ENCODE assay signal across 23 cellular contexts in the genomic region with DNA sequence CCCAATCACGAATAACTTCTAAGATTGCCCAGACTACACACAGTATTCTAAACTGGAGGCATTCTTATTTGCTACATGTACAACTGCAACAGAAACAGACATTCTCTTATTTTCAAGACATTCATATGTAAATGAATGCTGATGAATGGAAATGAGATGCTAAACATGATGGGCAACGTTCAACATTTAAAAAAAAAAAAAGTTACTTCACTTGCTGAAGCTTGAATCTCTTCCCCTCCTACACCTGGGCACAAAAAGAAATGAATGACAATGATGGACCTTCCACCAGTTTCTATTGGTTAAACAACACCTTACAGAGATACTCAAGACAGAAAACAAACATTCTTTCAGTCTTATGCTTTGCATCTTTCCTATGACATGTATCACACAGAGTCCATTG.
A peak's percentile ranks its signal among the peaks of the same experiment; 100 is the strongest.
DNase-seq lines count a peak whose midpoint lies in the region; ATAC-seq, FAIRE-seq and TF ChIP-seq lines count a peak whose summit lies in the region.
"Had no signal": no experiment of that assay in that cellular context is flagged by ENCODE, and none has a peak within 500 bp of the region (broad histone marks: within the 10 kb centered on the region; RNA-seq: fewer than 3 reads in every experiment).

No MANE protein-coding gene starts in this region.

- ATAC-seq in A549 (no peak), GM18517 (IDR thresholded peaks at IDR 0.05; ENCODE audit: unreplicated experiment) (no peak), GM19324 (IDR thresholded peaks at IDR 0.05; ENCODE audit: low FRiP score, unreplicated experiment) (no peak)
- ATAC-seq: CD8-positive, alpha-beta T cell; HCT116 had no signal

- peak overlapping the region; percentile 99 for H4K5ac ChIP-seq in H1 (ENCODE audit: insufficient read length, low read depth, low read length)

- H3K27me3 ChIP-seq in HUES64 (ENCODE audit: insufficient read depth, low read length) (no peaks in the 10 kb centered on the region), H1 (replicated peaks in 1 of 4; ENCODE audit: control insufficient read depth in 3 of 4, extremely low read depth in 1 of 4, insufficient read depth in 3 of 4, low read length in 3 of 4) (no peaks in the 10 kb centered on the region)
- H3K27me3 ChIP-seq: BLaER1 treated with 17β-estradiol and CSF1 and Interleukin-3, amounts not matched to agents 10 nM and 100 nM; SJCRH30 had no signal

- no peak overlapping the region for H2AFZ ChIP-seq in H1 (ENCODE audit: low read length)

- TF ChIP-seq RAD21 in A549 (conservative IDR thresholded peaks at IDR 0.05 in 1 of 2, IDR thresholded peaks at IDR 0.05 in 1 of 2): no peak
- no peak for TF ChIP-seq RAD21 in H1 (IDR thresholded peaks at IDR 0.05 in 1 of 2, conservative IDR thresholded peaks at IDR 0.05 in 1 of 2; ENCODE audit: low read depth in 2 of 2, low read length in 2 of 2)

- no peak overlapping the region for H2BK120ac ChIP-seq in H1 (replicated peaks; ENCODE audit: low read depth, low read length)

- peaks cover 56% of the 10 kb centered on the region for H3K4me1 Mint-ChIP-seq in nephron
- H3K4me1 Mint-ChIP-seq: IgD-negative memory B cell had no signal

- no peaks in the 10 kb centered on the region for H3K79me1 ChIP-seq in H1 (ENCODE audit: low read depth, low read length)

- H3K4me1 ChIP-seq in A549: peaks cover 31% of the 10 kb centered on the region
- H3K4me1 ChIP-seq in HUES64 (ENCODE audit: insufficient read depth, low read length): peaks cover 78% of the 10 kb centered on the region
- H3K4me1 ChIP-seq in H1 (replicated peaks in 1 of 4; ENCODE audit: control insufficient read depth in 3 of 4, insufficient read depth in 4 of 4, low read length in 3 of 4): peaks cover 7 to 48% (median 33%) of the 10 kb centered on the region in 4 experiments

- TF ChIP-seq CTCF in A549 (IDR thresholded peaks at IDR 0.05) (no peak), H1 (IDR thresholded peaks at IDR 0.05; ENCODE audit: control extremely low read depth in 1 of 3, insufficient read depth in 1 of 3, low read depth in 1 of 3, low read length in 3 of 3) (no peak), nephron (IDR thresholded peaks at IDR 0.05; ENCODE audit: unreplicated experiment in 3 of 3) (no peak)

- FAIRE-seq in A549 (lab: Jason Lieb, UNC) (peak; percentile 78), H1 (lab: Jason Lieb, UNC) (peak; percentile 78)
- FAIRE-seq: GM12892, GM19239, RCC 7860 had no signal

- POLR2A ChIA-PET in A549 (lab: Yijun Ruan, JAX): no interaction called here
- POLR2A ChIA-PET in H1 (lab: Charles Lee; ENCODE audit: partially characterized antibody): interaction anchor here (0.7 to 2.0 kb wide), 4 partner anchors 17 to 101 kb away, joined by 3 to 5 read pairs (median 4); no protein-coding TSS in a partner anchor

- H4K8ac ChIP-seq in H1 (ENCODE audit: extremely low read depth, insufficient read depth, low read length): no peak overlapping the region

- H3K27ac ChIP-seq in A549 (peak overlapping the region in 1 of 2 experiments; percentile 30; a peak in 1 of 6 replicates), HUES64 (ENCODE audit: low read depth, low read length) (peak overlapping the region; percentile 96), H1 (ENCODE audit: low read depth, low read length) (peak overlapping the region; percentile 90; the same call in 1 of the 2 replicates)
- H3K27ac ChIP-seq: 22Rv1; BLaER1 treated with 17β-estradiol and CSF1 and Interleukin-3, amounts not matched to agents 10 nM and 100 nM; SJCRH30 had no signal

- no peak for DNase-seq in A549 (ENCODE audit: low read depth in 1 of 2, low spot score in 1 of 2)
- no peak for DNase-seq in H1 (ENCODE audit: low read depth in 1 of 2, low spot score in 2 of 2)
- no peak for DNase-seq in H4 (ENCODE audit: low spot score)
- DNase-seq in posterior vena cava (ENCODE audit: low spot score): no peak
- DNase-seq: CD8-positive, alpha-beta T cell; NCI-H1105; NCI-H146; NCI-H2029 treated with DMSO at 0.1 percent for 48 hours; NCI-H2171; NCI-H345; NCI-H524; SJCRH30 had no signal

- H2BK15ac ChIP-seq in H1 (ENCODE audit: low read length): no peak overlapping the region

- intact Hi-C loops in posterior vena cava (cut with DNase I): loop anchor here in 1 of 2 donors (10.0 kb wide), 1 partner anchor 75 kb away; no protein-coding TSS in a partner anchor

- H3K79me2 ChIP-seq in H1 (ENCODE audit: control insufficient read depth in 1 of 2, insufficient read depth in 2 of 2, low read length in 2 of 2): peaks cover 0 to 10% of the 10 kb centered on the region in 2 experiments; a peak in 2 of 4 replicates

- no peaks in the 10 kb centered on the region for H4K20me1 ChIP-seq in H1 (replicated peaks in 1 of 2; ENCODE audit: control insufficient read depth in 1 of 2, insufficient read depth in 2 of 2, low read length in 2 of 2)
- H4K20me1 ChIP-seq: BLaER1 treated with 17β-estradiol and CSF1 and Interleukin-3, amounts not matched to agents 10 nM and 100 nM had no signal

- H3K4me3 ChIP-seq in A549 (no peak overlapping the region), HUES64 (ENCODE audit: low read length) (peak overlapping the region; percentile 38; the same call in 1 of the 2 replicates), H1 (ENCODE audit: extremely low read depth in 1 of 4, insufficient read depth in 2 of 4, low read depth in 3 of 4, low read length in 4 of 4) (peak overlapping the region in 1 of 4 experiments; percentile 49; a peak in 2 of 8 replicates)
- H3K4me3 ChIP-seq: BLaER1 treated with 17β-estradiol and CSF1 and Interleukin-3, amounts not matched to agents 10 nM and 100 nM; SJCRH30 had no signal

- peak overlapping the region; percentile 39 to 81 (median 54) for H3K27ac Mint-ChIP-seq in nephron
- H3K27ac Mint-ChIP-seq: CD8-positive, alpha-beta T cell; IgD-negative memory B cell had no signal

- peak overlapping the region; percentile 30 for H3K9ac ChIP-seq in HUES64 (ENCODE audit: low read depth, low read length)
- H3K9ac ChIP-seq in H1 (replicated peaks in 1 of 4; ENCODE audit: extremely low read depth in 1 of 4, low read depth in 3 of 4, low read length in 3 of 4): no peak overlapping the region
- H3K9ac ChIP-seq: BLaER1 treated with 17β-estradiol and CSF1 and Interleukin-3, amounts not matched to agents 10 nM and 100 nM had no signal

- no peak overlapping the region for H3K14ac ChIP-seq in H1 (ENCODE audit: insufficient read length)

- 86% methylated on average over 2 of the region's 2 CpGs for WGBS in A549 (ENCODE audit: missing lambda C conversion rate)
- WGBS in HUES64: 6% methylated on average over 2 of the region's 2 CpGs
- 0% methylated on average over 2 of the region's 2 CpGs; no CpG with 5 or more reads in 1 of the 2 experiments for WGBS in H1 (ENCODE audit: extremely low coverage in 1 of 2, insufficient coverage in 1 of 2, insufficient read length in 1 of 2, insufficient replicate concordance in 2 of 2, low coverage in 1 of 2, low lambda C conversion rate in 2 of 2, missing lambda C conversion rate in 1 of 2), 2 experiments

- H3K23me2 ChIP-seq in H1 (ENCODE audit: low read depth, low read length): peaks cover 5% of the 10 kb centered on the region

- H2AK5ac ChIP-seq in H1 (ENCODE audit: low read depth, low read length): no peak overlapping the region

- no peak overlapping the region for H3K4ac ChIP-seq in H1 (replicated peaks; ENCODE audit: insufficient read length, low read depth, low read length)

- no peak overlapping the region for H3K23ac ChIP-seq in H1 (ENCODE audit: insufficient read length)

- H3K9me3 Mint-ChIP-seq in nephron: no peaks in the 10 kb centered on the region

- no peak overlapping the region for H4K91ac ChIP-seq in H1 (replicated peaks; ENCODE audit: insufficient read length, low read length)

- H3K36me3 ChIP-seq in HUES64 (ENCODE audit: insufficient read depth, low read length): no peaks in the 10 kb centered on the region
- H3K36me3 ChIP-seq in H1 (ENCODE audit: control insufficient read depth in 2 of 4, insufficient read depth in 4 of 4, low read length in 3 of 4): 0 out of 8 replicates have a peak, but pooled peaks cover 0 to 2% (median 0%) of the 10 kb centered on the region in 4 experiments
- H3K36me3 ChIP-seq: BLaER1 treated with 17β-estradiol and CSF1 and Interleukin-3, amounts not matched to agents 10 nM and 100 nM; SJCRH30 had no signal

- H3K18ac ChIP-seq in H1 (ENCODE audit: extremely low read depth, low read length): no peak overlapping the region; the same call in 1 of the 2 replicates

- TF ChIP-seq EP300 in A549 (IDR thresholded peaks at IDR 0.05): no peak
- peak in 1 of 2 experiments; percentile 76; a peak in 1 of 3 replicates for TF ChIP-seq EP300 in H1 (IDR thresholded peaks at IDR 0.05; ENCODE audit: borderline replicate concordance in 1 of 2, low read depth in 2 of 2, low read length in 2 of 2)

- H3K27me3 Mint-ChIP-seq in nephron (ENCODE audit: low read depth): no peaks in the 10 kb centered on the region
- H3K27me3 Mint-ChIP-seq: IgD-negative memory B cell had no signal

- no peak overlapping the region for H2BK12ac ChIP-seq in H1 (ENCODE audit: low read depth, low read length)

- H3K36me3 Mint-ChIP-seq in nephron (ENCODE audit: low read depth): no peaks in the 10 kb centered on the region
- H3K36me3 Mint-ChIP-seq: CD8-positive, alpha-beta T cell; IgD-negative memory B cell had no signal

- no peak overlapping the region for H3K56ac ChIP-seq in H1 (replicated peaks; ENCODE audit: insufficient read length, low read depth, low read length)

- H3K9me3 ChIP-seq in A549 (no peaks in the 10 kb centered on the region), HUES64 (ENCODE audit: insufficient read depth, low read depth, low read length) (no peaks in the 10 kb centered on the region), H1 (ENCODE audit: insufficient read depth in 2 of 2, low read depth in 1 of 2, low read length in 1 of 2) (no peaks in the 10 kb centered on the region)
- H3K9me3 ChIP-seq: BLaER1 treated with 17β-estradiol and CSF1 and Interleukin-3, amounts not matched to agents 10 nM and 100 nM; SJCRH30 had no signal

- no peak overlapping the region for H2BK5ac ChIP-seq in H1 (ENCODE audit: low read depth, low read length)

- CTCF ChIA-PET in A549 (lab: Yijun Ruan, JAX) (no interaction called here), H1 (lab: Charles Lee; ENCODE audit: partially characterized antibody) (no interaction called here)

- H3K4me3 Mint-ChIP-seq in nephron: no peak overlapping the region
- H3K4me3 Mint-ChIP-seq: CD8-positive, alpha-beta T cell; IgD-negative memory B cell had no signal

- no peak overlapping the region for H2BK20ac ChIP-seq in H1 (ENCODE audit: low read length)

- H3K4me2 ChIP-seq in A549 (no peak overlapping the region), H1 (ENCODE audit: insufficient read depth in 1 of 2, low read depth in 2 of 2, low read length in 2 of 2) (peak overlapping the region; percentile 57 to 82)

- TF ChIP-seq POLR2A in A549 (IDR thresholded peaks at IDR 0.05; ENCODE audit: low read length): no peak
- no peak; a peak in 1 of 3 replicates for TF ChIP-seq POLR2A in H1 (IDR thresholded peaks at IDR 0.05; ENCODE audit: control extremely low read depth in 1 of 2, low read depth in 2 of 2, low read length in 2 of 2)

TF ChIP-seq in A549, 52 proteins besides CTCF, POLR2A, EP300 and RAD21 (continues in another document):
- TF ChIP-seq FOSL2 (IDR thresholded peaks at IDR 0.05) (no peak), FOSL2 (CRISPR knock-in tag; IDR thresholded peaks at IDR 0.05) (no peak), CHD2 (IDR thresholded peaks at IDR 0.05; ENCODE audit: low read length, partially characterized antibody) (no peak)

TF ChIP-seq in H1, 55 proteins besides CTCF, POLR2A, EP300 and RAD21 (continues in another document):
- TF ChIP-seq TCF12 (IDR thresholded peaks at IDR 0.05; ENCODE audit: low read depth, low read length): peak; percentile 85
- TF ChIP-seq SP1 (IDR thresholded peaks at IDR 0.05; ENCODE audit: low read depth, low read length): peak; percentile 23; the same call in 1 of the 2 replicates
